10 cellular contexts compared by ENCODE assay signal in genomic region chr1:154186177-154186576, GRCh38. TPM values are rescaled to one million over a fixed set of nuclear protein-coding genes. Genes with fewer than 3 reads are reported as not detected.
DNase-seq lines count a peak whose midpoint lies in the region; ATAC-seq and TF ChIP-seq lines count a peak whose summit lies in the region.
"Had no signal": no experiment of that assay in that cellular context is flagged by ENCODE, and none has a peak within 500 bp of the region (broad histone marks: within the 10 kb centered on the region; RNA-seq: fewer than 3 reads in every experiment).

No MANE protein-coding gene starts in this region.

- H3K36me3 ChIP-seq in mesendoderm (ENCODE audit: control insufficient read depth, insufficient read depth, low read length) = no peaks in the 10 kb centered on the region
- H3K36me3 ChIP-seq in upper lobe of left lung = no peaks in the 10 kb centered on the region

- no peak for TF ChIP-seq POLR2A in upper lobe of left lung (IDR thresholded peaks at IDR 0.05)

- no peaks in the 10 kb centered on the region for H3K9me3 ChIP-seq in upper lobe of left lung
- H3K9me3 ChIP-seq: BLaER1 treated with 17β-estradiol and CSF1 and Interleukin-3, amounts not matched to agents 10 nM and 100 nM had no signal

- H2AK5ac ChIP-seq in mesendoderm (ENCODE audit: low read length) = no peak overlapping the region

- no peak for ATAC-seq in upper lobe of left lung (ENCODE audit: low FRiP score in 2 of 2)

- H2BK5ac ChIP-seq in mesendoderm (ENCODE audit: low read length) = no peak overlapping the region

- no peak overlapping the region for H3K23ac ChIP-seq in mesendoderm (ENCODE audit: low read length)

- no peak for TF ChIP-seq EP300 in upper lobe of left lung (IDR thresholded peaks at IDR 0.05)

- H4K8ac ChIP-seq in mesendoderm (ENCODE audit: low read depth, low read length) = no peak overlapping the region

- H3K4me3 ChIP-seq in mesendoderm (ENCODE audit: low read length) = no peak overlapping the region
- H3K4me3 ChIP-seq in upper lobe of left lung = no peak overlapping the region
- H3K4me3 ChIP-seq: BLaER1 treated with 17β-estradiol and CSF1 and Interleukin-3, amounts not matched to agents 10 nM and 100 nM had no signal

- no peak overlapping the region for H3K4ac ChIP-seq in mesendoderm (ENCODE audit: low read depth, low read length)

- TF ChIP-seq CTCF in VCaP (conservative IDR thresholded peaks at IDR 0.05) (peak; percentile 81), upper lobe of left lung (IDR thresholded peaks at IDR 0.05) (peak in 4 of 6 experiments; percentile 38 to 57 (median 47))

- H3K4me1 ChIP-seq in mesendoderm (ENCODE audit: control insufficient read depth, low read depth, low read length) = no peaks in the 10 kb centered on the region
- H3K4me1 ChIP-seq in upper lobe of left lung = peaks cover 6 to 18% (median 11%) of the 10 kb centered on the region in 4 donors

- no peak overlapping the region for H3K4me2 ChIP-seq in mesendoderm (ENCODE audit: low read length)
- H3K4me2 ChIP-seq: BLaER1 treated with 17β-estradiol and CSF1 and Interleukin-3, amounts not matched to agents 10 nM and 100 nM had no signal

- peaks cover 17% of the 10 kb centered on the region for H3K79me2 ChIP-seq in mesendoderm (ENCODE audit: control insufficient read depth, insufficient read depth, low read length)

- WGBS in mesendoderm (ENCODE audit: extremely low coverage, insufficient coverage, low lambda C conversion rate) = no CpG with 5 or more reads among the region's 1 CpG
- 57 to 73% methylated on average over 1 of the region's 1 CpG for WGBS in upper lobe of left lung, 2 donors

- no peak overlapping the region for H2BK120ac ChIP-seq in mesendoderm (ENCODE audit: low read depth, low read length)

- H3K9ac ChIP-seq in mesendoderm (ENCODE audit: low read length) = no peak overlapping the region
- H3K9ac ChIP-seq: BLaER1 treated with 17β-estradiol and CSF1 and Interleukin-3, amounts not matched to agents 10 nM and 100 nM had no signal

- no peak overlapping the region for H2BK15ac ChIP-seq in mesendoderm (replicated peaks; ENCODE audit: low read depth)

- DNase-seq in NCI-H2171 treated with DMSO at 0.1 percent for 48 hours (lab: John Stamatoyannopoulos, UW) (peak; percentile 32), NCI-H2171 (lab: John Stamatoyannopoulos, UW) (no peak), NCI-H2081 (lab: John Stamatoyannopoulos, UW) (peak; percentile 46 to 60), mesendoderm (peak; percentile 79), upper lobe of left lung (peak in 1 of 2 donors; percentile 70), GM19238 (ENCODE audit: insufficient read length, low spot score) (no peak)
- peak; percentile 52 for DNase-seq in central memory CD4-positive, alpha-beta T cell

- no peak overlapping the region for H3K56ac ChIP-seq in mesendoderm (ENCODE audit: low read length)

- no peak overlapping the region for H3K18ac ChIP-seq in mesendoderm (ENCODE audit: low read length)

- H3K27ac ChIP-seq in VCaP (peak overlapping the region; percentile 87), mesendoderm (ENCODE audit: low read depth, low read length) (no peak overlapping the region), upper lobe of left lung (no peak overlapping the region)
- H3K27ac ChIP-seq: BLaER1 treated with 17β-estradiol and CSF1 and Interleukin-3, amounts not matched to agents 10 nM and 100 nM had no signal

- H4K5ac ChIP-seq in mesendoderm (ENCODE audit: low read length) = no peak overlapping the region

- H3K27me3 ChIP-seq in mesendoderm (ENCODE audit: insufficient read depth, low read length, poor library complexity) (no peaks in the 10 kb centered on the region), upper lobe of left lung (no peaks in the 10 kb centered on the region)
- H3K27me3 ChIP-seq: BLaER1 treated with 17β-estradiol and CSF1 and Interleukin-3, amounts not matched to agents 10 nM and 100 nM had no signal

- no peaks in the 10 kb centered on the region for H3K79me1 ChIP-seq in mesendoderm (ENCODE audit: low read length)

RNA-seq across cellular contexts. Expression of gene TPM3, which starts 5.7 kb away (rescaled TPM):
- 496 TPM for polyA plus RNA-seq in mesendoderm (2013, experiment 1 of 2)
- 509 TPM for polyA plus RNA-seq in mesendoderm (2013, experiment 2 of 2)
- total RNA-seq in upper lobe of left lung = 100 to 1,000 TPM; 149 to 452 (median 344) TPM

RNA-seq across cellular contexts. Expression of gene CFAP141, which starts 20.0 kb away (rescaled TPM):
- polyA plus RNA-seq in mesendoderm (2013, experiment 1 of 2) = not detected
- not detected for polyA plus RNA-seq in mesendoderm (2013, experiment 2 of 2)
- 1 to 10 TPM in 2 of 6 donors, not detected in 4; 5.9 to 6.5 TPM for total RNA-seq in upper lobe of left lung
- polyA plus RNA-seq: esophagus had no signal

RNA-seq across cellular contexts. Expression of gene NUP210L, which starts 31.3 kb away (rescaled TPM):
- not detected for polyA plus RNA-seq in mesendoderm (2013, experiment 1 of 2)
- polyA plus RNA-seq in mesendoderm (2013, experiment 2 of 2) = not detected
- total RNA-seq in upper lobe of left lung = under 1 TPM in 4 of 6 donors, not detected in 2; 0.11 to 0.91 (median 0.30) TPM

RNA-seq across cellular contexts. Expression of gene UBAP2L, which starts 34.6 kb away (rescaled TPM):
- polyA plus RNA-seq in mesendoderm (2013, experiment 1 of 2) = 220 TPM
- 216 TPM for polyA plus RNA-seq in mesendoderm (2013, experiment 2 of 2)
- total RNA-seq in upper lobe of left lung = 100 to 1,000 TPM in 5 of 6 donors, 10 to 100 TPM in 1; 77.5 to 137 (median 119) TPM

Comparison
In these comparisons a context has a peak if more than half of its experiments do, and no peak if none do; other contexts are left out.
1. DNase-seq: peak in NCI-H2171 treated with DMSO at 0.1 percent for 48 hours (single experiment), NCI-H2081 (2 of 2), central memory CD4-positive, alpha-beta T cell (single experiment) and mesendoderm (single experiment); none in NCI-H2171 (single experiment) and GM19238 (single experiment).